Comparison of ENCODE assay signal across 9 cellular contexts in the genomic region with DNA sequence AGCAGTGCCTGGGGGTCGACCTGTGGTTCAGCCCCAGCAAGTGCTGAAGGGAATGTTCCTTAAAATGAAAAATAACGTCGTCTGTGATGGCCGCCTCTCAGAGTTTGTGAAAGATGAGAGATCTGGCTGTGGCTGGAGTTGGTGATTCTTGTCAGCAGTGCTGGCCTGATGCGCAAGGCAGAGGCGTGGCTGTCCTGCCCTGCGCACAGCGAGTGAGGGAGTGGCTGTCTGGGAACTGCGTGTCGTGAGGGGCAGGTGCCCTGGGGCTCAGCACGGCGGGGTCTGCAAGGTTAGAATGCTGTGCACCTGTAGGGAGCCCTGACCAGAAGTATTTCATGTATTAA. TPM values are rescaled to one million over a fixed set of nuclear protein-coding genes. Genes with fewer than 3 reads are reported as not detected.
A peak's percentile ranks its signal among the peaks of the same experiment; 100 is the strongest.
DNase-seq lines count a peak whose midpoint lies in the region; ATAC-seq, FAIRE-seq and TF ChIP-seq lines count a peak whose summit lies in the region.
"Had no signal": no experiment of that assay in that cellular context is flagged by ENCODE, and none has a peak within 500 bp of the region (broad histone marks: within the 10 kb centered on the region; RNA-seq: fewer than 3 reads in every experiment).

No MANE protein-coding gene starts in this region.

- no peak for TF ChIP-seq EP300 in K562 (IDR thresholded peaks at IDR 0.05; ENCODE audit: low read length)

- peaks cover 6% of the 10 kb centered on the region for H3K9me1 ChIP-seq in K562 (ENCODE audit: control insufficient read depth, insufficient read depth, low read length)

- peak; percentile 80 for ATAC-seq in K562
- no peak for ATAC-seq in HG02623 (IDR thresholded peaks at IDR 0.05; ENCODE audit: unreplicated experiment)
- ATAC-seq in GM21515 (IDR thresholded peaks at IDR 0.05; ENCODE audit: unreplicated experiment), result no peak
- no peak for ATAC-seq in HG03460 (IDR thresholded peaks at IDR 0.05; ENCODE audit: unreplicated experiment)
- no peak for ATAC-seq in GM21825 (IDR thresholded peaks at IDR 0.05; ENCODE audit: unreplicated experiment)

- peaks cover 62% of the 10 kb centered on the region for H3K4me1 ChIP-seq in CD4-positive, alpha-beta memory T cell (ENCODE audit: insufficient read depth, low read length)
- H3K4me1 ChIP-seq in OCI-LY7 (ENCODE audit: insufficient read depth, low read length, poor library complexity, severe bottlenecking) (peaks cover 56% of the 10 kb centered on the region), K562 (replicated peaks in 1 of 2; ENCODE audit: control insufficient read depth in 2 of 2, insufficient read depth in 2 of 2, low read length in 2 of 2) (peaks cover 8 to 58% of the 10 kb centered on the region in 2 experiments; a peak in 4 of 5 replicates)

- TF ChIP-seq CTCF in OCI-LY7 (conservative IDR thresholded peaks at IDR 0.05; ENCODE audit: low read length) (no peak), K562 (IDR thresholded peaks at IDR 0.05 in 2 of 3, conservative IDR thresholded peaks at IDR 0.05 in 1 of 3; ENCODE audit: insufficient read depth in 2 of 3, low read depth in 1 of 3, low read length in 3 of 3) (no peak), progenitor cell of endocrine pancreas (IDR thresholded peaks at IDR 0.05; ENCODE audit: unreplicated experiment) (no peak)

- WGBS in K562 (ENCODE audit: insufficient coverage, low coverage, missing lambda C conversion rate), result 12% methylated on average over 5 of the region's 12 CpGs

- no TSS peak for BruUV-seq in OCI-LY7 (replicated peaks; lab: Mats Ljungman, UMichigan)
- BruUV-seq in K562 (replicated peaks; lab: Mats Ljungman, UMichigan), result no TSS peak

- H3K4me2 ChIP-seq in OCI-LY7 (ENCODE audit: low read length) (peak overlapping the region; percentile 98), K562 (ENCODE audit: insufficient read depth, low read length) (peak overlapping the region; percentile 41)

- H3K9me3 ChIP-seq in CD4-positive, alpha-beta memory T cell (ENCODE audit: control insufficient read depth in 1 of 2, low read length in 2 of 2), result no peaks in the 10 kb centered on the region
- H3K9me3 ChIP-seq in OCI-LY7 (ENCODE audit: low read length), result no peaks in the 10 kb centered on the region
- no peaks in the 10 kb centered on the region for H3K9me3 ChIP-seq in K562 (replicated peaks; ENCODE audit: control insufficient read depth, insufficient read depth, low read depth, low read length)

- peak overlapping the region; percentile 87 for H3K27ac ChIP-seq in CD4-positive, alpha-beta memory T cell (ENCODE audit: low read depth, low read length)
- H3K27ac ChIP-seq in OCI-LY7 (ENCODE audit: low read depth, low read length, poor library complexity, severe bottlenecking), result peak overlapping the region; percentile 76
- H3K27ac ChIP-seq in K562 (ENCODE audit: extremely low read depth, low read depth, low read length), result peak overlapping the region; percentile 41; the same call in 1 of the 3 replicates

- peaks cover 80% of the 10 kb centered on the region for H3K79me2 ChIP-seq in OCI-LY7 (ENCODE audit: insufficient read depth, low read depth, low read length)
- peaks cover 37% of the 10 kb centered on the region for H3K79me2 ChIP-seq in K562 (ENCODE audit: control insufficient read depth, insufficient read depth, low read length)

- H3K27me3 ChIP-seq in CD4-positive, alpha-beta memory T cell (ENCODE audit: insufficient read depth, low read length), result no peaks in the 10 kb centered on the region
- H3K27me3 ChIP-seq in K562 (ENCODE audit: control insufficient read depth in 2 of 2, insufficient read depth in 2 of 2, low read length in 2 of 2), result no peaks in the 10 kb centered on the region

- H3K9me3 Mint-ChIP-seq in CD4-positive, alpha-beta memory T cell, result peaks cover 0 to 2% (median 0%) of the 10 kb centered on the region in 8 donors
- no peaks in the 10 kb centered on the region for H3K9me3 Mint-ChIP-seq in progenitor cell of endocrine pancreas (ENCODE audit: low read depth)

- no peaks in the 10 kb centered on the region for H3K27me3 Mint-ChIP-seq in CD4-positive, alpha-beta memory T cell
- H3K27me3 Mint-ChIP-seq in progenitor cell of endocrine pancreas, result peaks cover 24% of the 10 kb centered on the region

- CTCF ChIA-PET in CD4-positive, alpha-beta memory T cell (lab: Charles Lee; ENCODE audit: partially characterized antibody), result interaction anchor here (2.2 to 4.2 kb wide), 2 partner anchors 24 to 119 kb away, joined by 18 to 20 read pairs; no protein-coding TSS in a partner anchor
- CTCF ChIA-PET in OCI-LY7 (lab: Charles Lee; ENCODE audit: unreplicated experiment) (interaction anchor here (0.6 kb wide), 1 partner anchor 62 kb away, joined by 3 read pairs; no protein-coding TSS in a partner anchor), K562 (lab: Yijun Ruan, JAX; ENCODE audit: low intra/inter-chr PET ratio) (no interaction called here)

- no peak overlapping the region for H2AFZ ChIP-seq in OCI-LY7 (ENCODE audit: low read length)
- H2AFZ ChIP-seq in K562 (ENCODE audit: low read depth, low read length), result no peak overlapping the region

- H4K20me1 ChIP-seq in OCI-LY7 (ENCODE audit: insufficient read depth, low read length), result 0 out of 2 replicates have a peak, but pooled peaks cover 4% of the 10 kb centered on the region
- H4K20me1 ChIP-seq in K562 (replicated peaks; ENCODE audit: control insufficient read depth, insufficient read depth, low read length), result peaks cover 26% of the 10 kb centered on the region

- H3K4me1 Mint-ChIP-seq in CD4-positive, alpha-beta memory T cell, result peaks cover 40 to 70% (median 57%) of the 10 kb centered on the region in 4 donors
- H3K4me1 Mint-ChIP-seq in progenitor cell of endocrine pancreas (ENCODE audit: low read depth), result peaks cover 6% of the 10 kb centered on the region

- peak overlapping the region in 6 of 7 donors; percentile 95 to 100 (median 98) for H3K27ac Mint-ChIP-seq in CD4-positive, alpha-beta memory T cell
- H3K27ac Mint-ChIP-seq in progenitor cell of endocrine pancreas, result peak overlapping the region; percentile 59

- intact Hi-C loops in CD4-positive, alpha-beta memory T cell (cut with micrococcal nuclease), result loop anchor here (2.0 to 10.0 kb wide), 4 partner anchors 33 to 628 kb away; partner anchors contain the start of genes ATP9B, CTDP1 and RBFA
- intact Hi-C loops in OCI-LY7 (cut with micrococcal nuclease; ENCODE audit: unreplicated experiment), result loop anchor here (2.0 kb wide), 2 partner anchors 56 to 118 kb away; no protein-coding TSS in a partner anchor
- intact Hi-C loops in K562 (cut with micrococcal nuclease), result no loop called here

- H3K4me3 Mint-ChIP-seq in CD4-positive, alpha-beta memory T cell, result peak overlapping the region; percentile 83 to 95 (median 92)
- no peak overlapping the region for H3K4me3 Mint-ChIP-seq in progenitor cell of endocrine pancreas (ENCODE audit: low read depth)

- peaks cover 3 to 30% of the 10 kb centered on the region in 2 donors for H3K36me3 Mint-ChIP-seq in CD4-positive, alpha-beta memory T cell
- peaks cover 1% of the 10 kb centered on the region for H3K36me3 Mint-ChIP-seq in progenitor cell of endocrine pancreas (ENCODE audit: insufficient read depth)

- no peaks in the 10 kb centered on the region for H3K9me2 ChIP-seq in OCI-LY7 (ENCODE audit: insufficient read depth, low read length)

- POLR2A ChIA-PET in CD4-positive, alpha-beta memory T cell (lab: Charles Lee; ENCODE audit: partially characterized antibody), result interaction anchor here (1.3 to 17.0 kb wide), 5 partner anchors 8 to 119 kb away, joined by 3 to 173 read pairs (median 33); partner anchors contain the start of gene NFATC1
- POLR2A ChIA-PET in OCI-LY7 (lab: Charles Lee) (interaction anchor here (1.3 to 1.6 kb wide), 3 partner anchors 8 to 119 kb away, joined by 3 to 5 read pairs (median 5); no protein-coding TSS in a partner anchor), K562 (lab: Yijun Ruan, JAX) (no interaction called here)

- H3K9ac ChIP-seq in K562 (ENCODE audit: insufficient read depth in 1 of 2, low read depth in 2 of 2, low read length in 2 of 2), result peak overlapping the region in 1 of 2 experiments; percentile 81; a peak in 3 of 4 replicates

- peak overlapping the region; percentile 6 to 49 for H3K4me3 ChIP-seq in CD4-positive, alpha-beta memory T cell (ENCODE audit: low read length in 2 of 2)
- H3K4me3 ChIP-seq in OCI-LY7 (ENCODE audit: low read depth, low read length, poor library complexity, severe bottlenecking) (peak overlapping the region; percentile 73), K562 (no peak overlapping the region)

- no peaks in the 10 kb centered on the region for H3K36me3 ChIP-seq in CD4-positive, alpha-beta memory T cell (ENCODE audit: insufficient read depth, low read length)
- H3K36me3 ChIP-seq in OCI-LY7 (ENCODE audit: insufficient read depth, low read length) (peaks cover 26% of the 10 kb centered on the region), K562 (ENCODE audit: control insufficient read depth, insufficient read depth, low read length) (no peaks in the 10 kb centered on the region)

- no peak for TF ChIP-seq RAD21 in K562 (CRISPR knock-in tag; conservative IDR thresholded peaks at IDR 0.05 in 1 of 2, IDR thresholded peaks at IDR 0.05 in 1 of 2)

- in situ Hi-C loops in K562 (cut with MboI), result no loop called here

- peak; percentile 58 to 78 (median 67) for DNase-seq in CD4-positive, alpha-beta memory T cell
- DNase-seq in OCI-LY7 (ENCODE audit: low spot score) (no peak), K562 (ENCODE audit: extremely low read depth in 1 of 4, low spot score in 3 of 4) (peak in 2 of 4 experiments; percentile 45 to 51), progenitor cell of endocrine pancreas (ENCODE audit: low spot score, unreplicated experiment) (no peak)
- DNase-seq: NCI-H1092 treated with DMSO at 0.1 percent for 48 hours had no signal

- no peak for TF ChIP-seq POLR2A in K562 (conservative IDR thresholded peaks at IDR 0.05)

- peak; percentile 23 for FAIRE-seq in K562 (lab: Jason Lieb, UNC)

RNA-seq across cellular contexts. Expression of gene NFATC1, which starts 8.8 kb away (rescaled TPM):
- total RNA-seq in CD4-positive, alpha-beta memory T cell, result 10 to 100 TPM; 64.3 to 69.6 TPM
- polyA plus RNA-seq in CD4-positive, alpha-beta memory T cell, result 10 to 100 TPM; 15.3 to 45.5 TPM
- total RNA-seq in OCI-LY7 (2014; rRNA removed; shearing (Covaris generic)), result 15.3 and 23.6 TPM in 2 replicates
- 50.4 and 54.3 TPM in 2 replicates for total RNA-seq in OCI-LY7 (2022)
- total RNA-seq in K562 (2011; cell fraction: chromatin; rRNA removed; ENCODE audit: low replicate concordance), result 22.7 and 26.3 TPM in 2 replicates
- total RNA-seq in K562 (2011; cell fraction: nucleolus; rRNA removed), result 11.4 and 14.5 TPM in 2 replicates
- 10.2 and 10.4 TPM in 2 replicates for total RNA-seq in K562 (2011; cell fraction: nucleoplasm; rRNA removed)
- 2.5 and 5.3 TPM in 2 replicates for total RNA-seq in K562 (2014; rRNA removed)
- 2.1 and 2.3 TPM in 2 replicates for total RNA-seq in K562 (2014; rRNA removed; fragmentation: Illumina TruSeq; extraction: Trizol)
- 2.2 and 2.8 TPM in 2 replicates for total RNA-seq in K562 (2015; rRNA removed; fragmentation: Illumina TruSeq; extraction: Trizol)
- 13.7 and 16.4 TPM in 2 replicates for total RNA-seq in K562 (2021)
- 1.9 and 2.4 TPM in 2 replicates for polyA plus RNA-seq in K562 (2011; rRNA removed)
- polyA plus RNA-seq in K562 (2011; cell fraction: cytosol; rRNA removed), result 2.8 and 3.7 TPM in 2 replicates
- 6.6 and 10.1 TPM in 2 replicates for polyA plus RNA-seq in K562 (2011; cell fraction: nucleus; rRNA removed)
- 8.3 and 8.6 TPM in 2 replicates for polyA plus RNA-seq in K562 (2012)
- polyA plus RNA-seq in K562 (2014; fragmentation: Illumina TruSeq; extraction: Trizol), result 6.1 and 9.6 TPM in 2 replicates
- 1 to 10 TPM; 1.1 to 1.2 TPM for polyA plus RNA-seq in K562 (2014; fragmentation: Nextera tagmentation; extraction: Ambion mirVana)
- 2.6 and 6.3 TPM in 2 replicates for polyA plus RNA-seq in K562 (2014; rRNA removed)
- polyA minus RNA-seq in K562 (2011; rRNA and poly(A)+ RNA removed), result 2.5 and 4.0 TPM in 2 replicates
- 7.3 and 13.0 TPM in 2 replicates for polyA minus RNA-seq in K562 (2011; cell fraction: cytosol; rRNA and poly(A)+ RNA removed)
- 6.7 and 6.9 TPM in 2 replicates for polyA minus RNA-seq in K562 (2011; cell fraction: nucleus; rRNA and poly(A)+ RNA removed)
- 4.5 and 5.6 TPM in 2 replicates for total RNA-seq in progenitor cell of endocrine pancreas

Comparison
In these comparisons a context has a peak if more than half of its experiments do, and no peak if none do; other contexts are left out.
1. DNase-seq: peak in CD4-positive, alpha-beta memory T cell (5 of 5); none in OCI-LY7 (single experiment) and progenitor cell of endocrine pancreas (single experiment).
2. Peak in every context shown above with its lines, with median percentiles within 50 percentile points of each other: H3K27ac ChIP-seq.